Comparison of ENCODE assay signal across 8 cellular contexts in genomic region chr6:108565893-108566292, GRCh38. TPM values are rescaled to one million over a fixed set of nuclear protein-coding genes. Genes with fewer than 3 reads are reported as not detected.
DNase-seq lines count a peak whose midpoint lies in the region; ATAC-seq and TF ChIP-seq lines count a peak whose summit lies in the region.

No MANE protein-coding gene starts in this region.

- peak; percentile 57 for ATAC-seq in left lobe of liver

- H3K27me3 ChIP-seq in tibial artery, result no peaks in the 10 kb centered on the region

- peaks cover 33 to 56% (median 46%) of the 10 kb centered on the region in 3 donors for H3K36me3 ChIP-seq in tibial artery

- no peaks in the 10 kb centered on the region for H3K9me3 ChIP-seq in tibial artery

- peak overlapping the region; percentile 86 to 97 for H3K4me3 ChIP-seq in tibial artery

- intact Hi-C loops in tibial artery (cut with DNase I; ENCODE audit: low total_unique reads) (loop anchor here (10.0 kb wide), 1 partner anchor 129 kb away; no protein-coding TSS in a partner anchor), posterior vena cava (cut with DNase I) (loop anchor here in 1 of 2 donors (10.0 kb wide), 1 partner anchor 89 kb away; no protein-coding TSS in a partner anchor)

- H3K27ac ChIP-seq in tibial artery, result peak overlapping the region; percentile 97 to 99

- DNase-seq in GM04504 (ENCODE audit: low read depth) (peak; percentile 85), HuH-7.5 (ENCODE audit: low spot score) (peak; percentile 29), amniotic epithelial cell (ENCODE audit: low read depth) (peak; percentile 77), left lobe of liver (ENCODE audit: low spot score) (peak; percentile 62), tibial artery (peak; percentile 77 to 78), posterior vena cava (ENCODE audit: low spot score) (no peak), NCI-H774 (lab: John Stamatoyannopoulos, UW) (no peak), HK-2 (ENCODE audit: unreplicated experiment) (no peak)

- peak in 1 of 2 experiments; percentile 28 for TF ChIP-seq CTCF in tibial artery (IDR thresholded peaks at IDR 0.05)

- peaks cover 0 to 76% (median 45%) of the 10 kb centered on the region in 4 donors for H3K4me1 ChIP-seq in tibial artery

RNA-seq across cellular contexts. Expression of gene FOXO3, which starts 5.2 kb away (rescaled TPM):
- total RNA-seq in left lobe of liver (22.6 TPM), posterior vena cava (10 to 100 TPM; 53.8 to 57.7 TPM)

Comparison
In these comparisons a context has a peak if more than half of its experiments do, and no peak if none do; other contexts are left out.
1. DNase-seq: peak in GM04504 (single experiment), HuH-7.5 (single experiment), amniotic epithelial cell (single experiment), left lobe of liver (single experiment) and tibial artery (2 of 2); none in posterior vena cava (single experiment), NCI-H774 (single experiment) and HK-2 (single experiment).